In the genomic region with DNA sequence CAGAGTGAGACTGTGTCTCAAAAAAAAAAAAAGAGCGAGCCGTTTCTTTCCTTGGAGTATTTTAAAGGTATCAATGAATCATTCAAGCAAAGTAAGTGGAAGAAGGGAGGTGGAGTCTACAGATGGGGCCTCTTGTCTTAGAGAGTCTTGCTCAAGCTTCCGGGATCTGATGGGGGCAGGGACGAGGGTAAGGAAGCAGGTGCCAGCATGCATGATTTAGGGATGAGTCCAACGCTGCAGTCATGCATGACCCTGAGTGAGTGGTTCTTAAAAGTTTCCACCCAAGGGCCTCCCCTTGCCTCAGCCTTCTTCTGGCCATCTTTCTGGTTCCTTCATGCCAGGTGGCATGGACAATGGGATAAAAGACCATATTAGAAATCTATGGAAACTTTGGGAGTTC, we compare ENCODE assay signal across 14 cellular contexts.
DNase-seq lines count a peak whose midpoint lies in the region; ATAC-seq and TF ChIP-seq lines count a peak whose summit lies in the region.
"Had no signal": no experiment of that assay in that cellular context is flagged by ENCODE, and none has a peak within 500 bp of the region (broad histone marks: within the 10 kb centered on the region; RNA-seq: fewer than 3 reads in every experiment).

No MANE protein-coding gene starts in this region.

- no peak overlapping the region for H2BK5ac ChIP-seq in trophoblast cell (ENCODE audit: low read depth, low read length, poor library complexity)

- no peak overlapping the region for H3K23ac ChIP-seq in trophoblast cell (ENCODE audit: low read length)

- no peak overlapping the region for H3K4ac ChIP-seq in trophoblast cell (ENCODE audit: low read depth, low read length)

- H3K18ac ChIP-seq in trophoblast cell (ENCODE audit: low read length): no peak overlapping the region

- H3K27me3 ChIP-seq in esophagus squamous epithelium (no peaks in the 10 kb centered on the region), trophoblast cell (ENCODE audit: insufficient read depth, low read length) (no peaks in the 10 kb centered on the region)

- intact Hi-C loops in esophagus squamous epithelium (cut with DNase I): no loop called here

- WGBS in esophagus squamous epithelium, 2 donors: 41 to 76% methylated on average over 4 to 5 of the region's 5 CpGs
- WGBS in trophoblast cell (ENCODE audit: extremely low coverage, insufficient coverage, insufficient read length): no CpG with 5 or more reads among the region's 5 CpGs

- H3K36me3 ChIP-seq in esophagus squamous epithelium: peaks cover 0 to 5% (median 0%) of the 10 kb centered on the region in 3 donors
- H3K36me3 ChIP-seq in trophoblast cell (ENCODE audit: control insufficient read depth in 1 of 2, insufficient read depth in 2 of 2, low read length in 2 of 2): peaks cover 0 to 2% of the 10 kb centered on the region in 2 experiments

- H3K14ac ChIP-seq in trophoblast cell (ENCODE audit: low read length): no peak overlapping the region

- no peak overlapping the region for H4K12ac ChIP-seq in trophoblast cell (ENCODE audit: low read depth, low read length)

- no peak overlapping the region for H4K91ac ChIP-seq in trophoblast cell (ENCODE audit: low read depth, low read length)

- DNase-seq in HCEC 1CT (peak; percentile 83), NCI-H82 (lab: John Stamatoyannopoulos, UW) (peak; percentile 73), esophagus squamous epithelium (lab: John Stamatoyannopoulos, UW) (no peak), trophoblast cell (peak; percentile 95 to 97), DMS53 treated with DMSO at 0.1 percent for 48 hours (lab: John Stamatoyannopoulos, UW; ENCODE audit: unreplicated experiment) (no peak), foreskin melanocyte (no peak), retina (no peak)
- DNase-seq: activated T-cell treated with anti-CD3 and anti-CD28 coated beads, Interleukin-2, amount 50 U/mL, for 72 hours; Calu3; naive B cell; NCI-H2171 treated with DMSO at 0.1 percent for 48 hours had no signal

- H3K4me3 ChIP-seq in esophagus squamous epithelium (no peak overlapping the region), trophoblast cell (ENCODE audit: low read depth, low read length) (no peak overlapping the region)
- H3K4me3 ChIP-seq: GM23338, K562 had no signal

- H3K4me2 ChIP-seq in trophoblast cell (ENCODE audit: low read length): no peak overlapping the region
- H3K4me2 ChIP-seq: GM23338 had no signal

- H2AFZ ChIP-seq in trophoblast cell (ENCODE audit: insufficient read depth, low read length, poor library complexity): no peak overlapping the region
- H2AFZ ChIP-seq: GM23338 had no signal

- no peak overlapping the region for H2BK120ac ChIP-seq in trophoblast cell (ENCODE audit: insufficient read depth, low read length, poor library complexity)

- no peaks in the 10 kb centered on the region for H3K9me3 ChIP-seq in esophagus squamous epithelium
- H3K9me3 ChIP-seq in trophoblast cell (ENCODE audit: insufficient read depth, low read depth, low read length): peaks cover 3% of the 10 kb centered on the region

- H2BK12ac ChIP-seq in trophoblast cell (ENCODE audit: low read length): no peak overlapping the region

- TF ChIP-seq POLR2A in esophagus squamous epithelium (IDR thresholded peaks at IDR 0.05): no peak

- no peak overlapping the region for H2AK5ac ChIP-seq in trophoblast cell (ENCODE audit: low read length)

- no peaks in the 10 kb centered on the region for H3K79me2 ChIP-seq in trophoblast cell (ENCODE audit: control insufficient read depth, insufficient read depth, low read length, poor library complexity)

- peak overlapping the region; percentile 21 to 62 (median 56) for H3K27ac ChIP-seq in esophagus squamous epithelium
- no peak overlapping the region for H3K27ac ChIP-seq in trophoblast cell (ENCODE audit: low read depth, low read length)

- no peaks in the 10 kb centered on the region for H3K79me1 ChIP-seq in trophoblast cell (ENCODE audit: low read length)

- peaks cover 0 to 35% (median 12%) of the 10 kb centered on the region in 3 donors for H3K4me1 ChIP-seq in esophagus squamous epithelium
- H3K4me1 ChIP-seq in trophoblast cell (ENCODE audit: control insufficient read depth in 1 of 2, insufficient read depth in 2 of 2, low read length in 2 of 2): peaks cover 0 to 2% of the 10 kb centered on the region in 2 experiments

- no peak overlapping the region for H4K8ac ChIP-seq in trophoblast cell (ENCODE audit: low read depth, low read length)

- no peak for ATAC-seq in GM18909 (IDR thresholded peaks at IDR 0.05; ENCODE audit: poor library complexity, unreplicated experiment)
- ATAC-seq: activated T-cell treated with anti-CD3 and anti-CD28 coated beads, Interleukin-2, amount 50 U/mL, for 72 hours; GM23338; K562 had no signal

- H3K9ac ChIP-seq in trophoblast cell (ENCODE audit: low read length): no peak overlapping the region

- TF ChIP-seq CTCF in esophagus squamous epithelium (IDR thresholded peaks at IDR 0.05): no peak

Comparison
In these comparisons a context has a peak if more than half of its experiments do, and no peak if none do; other contexts are left out.
1. DNase-seq: peak in HCEC 1CT (single experiment), NCI-H82 (single experiment) and trophoblast cell (2 of 2); none in esophagus squamous epithelium (single experiment), DMS53 treated with DMSO at 0.1 percent for 48 hours (single experiment), foreskin melanocyte (single experiment) and retina (single experiment).